11 cellular contexts compared by ENCODE assay signal in genomic region chr5:142981475-142981874, GRCh38.
DNase-seq lines count a peak whose midpoint lies in the region; ATAC-seq, FAIRE-seq and TF ChIP-seq lines count a peak whose summit lies in the region.
"Had no signal": no experiment of that assay in that cellular context is flagged by ENCODE, and none has a peak within 500 bp of the region (broad histone marks: within the 10 kb centered on the region; RNA-seq: fewer than 3 reads in every experiment).

No MANE protein-coding gene starts in this region.

- peak overlapping the region; percentile 80 for H2AFZ ChIP-seq in mammary epithelial cell (ENCODE audit: low read depth, low read length)

- DNase-seq in A172 (ENCODE audit: low spot score) (peak; percentile 29), mammary epithelial cell (no peak), mesendoderm (no peak), Calu3 (no peak), HTR-8/SVneo (ENCODE audit: insufficient read length, low spot score) (no peak), omental fat pad (ENCODE audit: low spot score) (no peak)
- DNase-seq: activated naive CD4-positive, alpha-beta T cell treated with anti-CD3 and anti-CD28 coated beads, Interleukin-2, amount 10 ng/mL, durations not matched to agents 7 days and 5 days; T-helper 9 cell had no signal

- H3K4me3 ChIP-seq in HUES6 (ENCODE audit: low read depth, low read length) (no peak overlapping the region), mammary epithelial cell (replicated peaks in 1 of 3; ENCODE audit: insufficient read depth in 1 of 3, low read depth in 2 of 3, low read length in 3 of 3) (no peak overlapping the region), mesendoderm (ENCODE audit: low read length) (no peak overlapping the region)
- H3K4me3 ChIP-seq: gastrocnemius medialis had no signal

- ATAC-seq in HG03108 (IDR thresholded peaks at IDR 0.05; ENCODE audit: unreplicated experiment) (no peak), omental fat pad (ENCODE audit: low FRiP score) (no peak)

- peak overlapping the region; percentile 44 for H3K18ac ChIP-seq in mesendoderm (ENCODE audit: low read length)

- no peaks in the 10 kb centered on the region for H3K27me3 Mint-ChIP-seq in Calu3 (ENCODE audit: unreplicated experiment)
- H3K27me3 Mint-ChIP-seq: activated naive CD4-positive, alpha-beta T cell treated with anti-CD3 and anti-CD28 coated beads, Interleukin-2, amount 10 ng/mL, durations not matched to agents 7 days and 5 days had no signal

- WGBS in mammary epithelial cell (ENCODE audit: low coverage, missing lambda C conversion rate): 74% methylated on average over 4 of the region's 5 CpGs
- no CpG with 5 or more reads among the region's 5 CpGs for WGBS in mesendoderm (ENCODE audit: extremely low coverage, insufficient coverage, low lambda C conversion rate)

- H3K4me1 ChIP-seq in HUES6 (ENCODE audit: control insufficient read depth, insufficient read depth, low read length): peaks cover 36% of the 10 kb centered on the region
- H3K4me1 ChIP-seq in mammary epithelial cell (ENCODE audit: insufficient read depth, low read length): peaks cover 64% of the 10 kb centered on the region
- peaks cover 10% of the 10 kb centered on the region for H3K4me1 ChIP-seq in mesendoderm (ENCODE audit: control insufficient read depth, low read depth, low read length)

- CTCF ChIA-PET in mammary epithelial cell (lab: Charles Lee; ENCODE audit: low non-redundant PET) (no interaction called here), Calu3 (lab: Charles Lee) (interaction anchor here (1.0 to 1.3 kb wide), 2 partner anchors 13 to 16 kb away, joined by 3 read pairs; no protein-coding TSS in a partner anchor)

- H2BK15ac ChIP-seq in mesendoderm (replicated peaks; ENCODE audit: low read depth): no peak overlapping the region

- H3K9ac ChIP-seq in HUES6 (ENCODE audit: low read length) (peak overlapping the region; percentile 52), mammary epithelial cell (ENCODE audit: insufficient read depth, low read length) (no peak overlapping the region), mesendoderm (ENCODE audit: low read length) (no peak overlapping the region)

- no peak overlapping the region for H2BK5ac ChIP-seq in mesendoderm (ENCODE audit: low read length)

- no peaks in the 10 kb centered on the region for H3K79me1 ChIP-seq in mesendoderm (ENCODE audit: low read length)

- H3K79me2 ChIP-seq in mammary epithelial cell (ENCODE audit: insufficient read depth, low read length): no peaks in the 10 kb centered on the region
- H3K79me2 ChIP-seq in mesendoderm (ENCODE audit: control insufficient read depth, insufficient read depth, low read length): no peaks in the 10 kb centered on the region

- dilution Hi-C loops in mammary epithelial cell (cut with HindIII; ENCODE audit: low sequenced_read_pairs): no loop called here

- H3K4ac ChIP-seq in mesendoderm (ENCODE audit: low read depth, low read length): no peak overlapping the region

- H3K9me3 ChIP-seq in HUES6 (ENCODE audit: control insufficient read depth, insufficient read depth, low read depth, low read length) (no peaks in the 10 kb centered on the region), mammary epithelial cell (replicated peaks; ENCODE audit: insufficient read depth, low read length) (no peaks in the 10 kb centered on the region)
- H3K9me3 ChIP-seq: gastrocnemius medialis had no signal

- H3K56ac ChIP-seq in mesendoderm (ENCODE audit: low read length): peak overlapping the region; percentile 51

- no peak overlapping the region for H3K4me3 Mint-ChIP-seq in Calu3 (ENCODE audit: low read depth, unreplicated experiment)
- H3K4me3 Mint-ChIP-seq: activated naive CD4-positive, alpha-beta T cell treated with anti-CD3 and anti-CD28 coated beads, Interleukin-2, amount 10 ng/mL, durations not matched to agents 7 days and 5 days had no signal

- H3K27me3 ChIP-seq in HUES6 (ENCODE audit: control insufficient read depth, insufficient read depth, low read length) (no peaks in the 10 kb centered on the region), mammary epithelial cell (ENCODE audit: insufficient read depth, low read length) (no peaks in the 10 kb centered on the region), mesendoderm (ENCODE audit: insufficient read depth, low read length, poor library complexity) (no peaks in the 10 kb centered on the region)
- H3K27me3 ChIP-seq: gastrocnemius medialis had no signal

- peaks cover 34% of the 10 kb centered on the region for H3K4me1 Mint-ChIP-seq in Calu3 (ENCODE audit: low read depth, unreplicated experiment)

- peaks cover 11% of the 10 kb centered on the region for H3K36me3 Mint-ChIP-seq in Calu3 (ENCODE audit: insufficient read depth, unreplicated experiment)

- intact Hi-C loops in mammary epithelial cell (cut with micrococcal nuclease): no loop called here
- intact Hi-C loops in Calu3 (cut with micrococcal nuclease; ENCODE audit: unreplicated experiment): no loop called here

- H4K8ac ChIP-seq in mesendoderm (ENCODE audit: low read depth, low read length): no peak overlapping the region

- H4K20me1 ChIP-seq in mammary epithelial cell (ENCODE audit: insufficient read depth, low read length): no peaks in the 10 kb centered on the region

- no peaks in the 10 kb centered on the region for H3K36me3 ChIP-seq in HUES6 (ENCODE audit: control insufficient read depth, insufficient read depth, low read length)
- no peaks in the 10 kb centered on the region for H3K36me3 ChIP-seq in mammary epithelial cell (ENCODE audit: insufficient read depth, low read length)
- H3K36me3 ChIP-seq in mesendoderm (ENCODE audit: control insufficient read depth, insufficient read depth, low read length): no peaks in the 10 kb centered on the region
- H3K36me3 ChIP-seq: gastrocnemius medialis had no signal

- no peak overlapping the region for H4K5ac ChIP-seq in mesendoderm (ENCODE audit: low read length)

- no peaks in the 10 kb centered on the region for H3K9me3 Mint-ChIP-seq in Calu3 (ENCODE audit: low read depth, unreplicated experiment)
- H3K9me3 Mint-ChIP-seq: activated naive CD4-positive, alpha-beta T cell treated with anti-CD3 and anti-CD28 coated beads, Interleukin-2, amount 10 ng/mL, durations not matched to agents 7 days and 5 days had no signal

- peak overlapping the region; percentile 46 for H2BK120ac ChIP-seq in mesendoderm (ENCODE audit: low read depth, low read length)

- peak overlapping the region; percentile 78 for H3K4me2 ChIP-seq in mammary epithelial cell (ENCODE audit: insufficient read depth, low read depth, low read length)
- no peak overlapping the region for H3K4me2 ChIP-seq in mesendoderm (ENCODE audit: low read length)

- no peak for FAIRE-seq in HTR-8/SVneo (lab: Jason Lieb, UNC)

- TF ChIP-seq CTCF in mammary epithelial cell (conservative IDR thresholded peaks at IDR 0.05 in 1 of 2, IDR thresholded peaks at IDR 0.05 in 1 of 2; ENCODE audit: extremely low read depth in 1 of 2, insufficient read depth in 1 of 2, low read depth in 1 of 2, low read length in 2 of 2) (no peak), Calu3 (IDR thresholded peaks at IDR 0.05; ENCODE audit: unreplicated experiment) (no peak), omental fat pad (IDR thresholded peaks at IDR 0.05) (no peak)

- no peak overlapping the region for H3K27ac Mint-ChIP-seq in Calu3 (ENCODE audit: unreplicated experiment)
- H3K27ac Mint-ChIP-seq: activated naive CD4-positive, alpha-beta T cell treated with anti-CD3 and anti-CD28 coated beads, Interleukin-2, amount 10 ng/mL, durations not matched to agents 7 days and 5 days had no signal

- no peak overlapping the region for H3K23ac ChIP-seq in mesendoderm (ENCODE audit: low read length)

- no peak overlapping the region for H2AK5ac ChIP-seq in mesendoderm (ENCODE audit: low read length)

- no TSS peak for BruUV-seq in mammary epithelial cell (replicated peaks; lab: Mats Ljungman, UMichigan)
- BruUV-seq in Calu3 (replicated peaks; lab: Mats Ljungman, UMichigan): no TSS peak

- in situ Hi-C loops in mammary epithelial cell (cut with MboI; ENCODE audit: low sequenced_read_pairs in 2 of 2): no loop called here

- H3K27ac ChIP-seq in HUES6 (ENCODE audit: low read depth, low read length): peak overlapping the region; percentile 42; the same call in 1 of the 2 replicates
- H3K27ac ChIP-seq in mammary epithelial cell (ENCODE audit: insufficient read depth, low read depth, low read length): peak overlapping the region; percentile 82
- H3K27ac ChIP-seq in mesendoderm (ENCODE audit: low read depth, low read length): no peak overlapping the region
